1 cellular context compared by ENCODE assay signal in the genomic region with DNA sequence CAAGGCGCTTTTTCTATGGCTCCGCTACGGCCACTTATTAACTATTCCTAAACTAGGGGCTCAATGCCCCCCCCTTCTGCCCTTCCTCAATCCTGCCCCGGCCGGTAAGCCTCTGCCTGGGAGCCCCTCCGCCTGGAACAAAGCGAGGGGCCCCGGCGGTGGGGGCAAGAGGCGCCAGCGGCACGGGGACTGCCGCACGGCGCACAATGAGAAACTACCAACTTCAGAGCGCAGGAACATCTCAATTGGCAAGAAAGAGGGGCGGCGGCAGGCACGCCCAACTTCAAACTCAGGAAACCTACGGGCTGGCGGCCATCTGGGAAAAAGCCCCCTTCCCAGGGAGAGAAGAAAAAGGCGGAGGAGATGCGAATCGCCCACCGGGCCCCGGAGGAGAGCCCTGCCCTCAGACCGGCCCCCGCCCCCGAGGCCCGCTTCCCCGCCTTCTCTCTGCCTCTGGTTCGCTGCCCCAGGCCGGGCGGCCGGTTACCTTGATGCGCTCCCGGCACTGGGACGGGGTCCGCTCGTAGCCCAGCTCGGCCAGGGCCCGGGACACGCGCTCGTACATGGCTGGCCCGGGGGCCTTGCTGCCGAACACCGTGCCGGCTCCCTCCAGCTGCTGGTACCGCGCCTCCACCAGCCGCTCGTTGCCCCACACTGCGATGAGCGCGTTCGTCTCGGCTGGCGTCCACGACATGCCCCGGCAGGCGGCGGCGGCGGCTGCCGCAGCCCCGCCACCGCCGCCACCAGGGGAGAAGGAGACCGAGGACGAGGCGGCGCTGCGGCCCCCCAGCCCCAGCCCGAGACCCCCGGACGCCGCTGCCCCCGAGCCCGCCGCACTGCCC.
TF ChIP-seq lines count a peak whose summit lies in the region.

No MANE protein-coding gene starts in this region.

TF ChIP-seq in GM23338, 12 proteins besides CTCF, POLR2A, EP300 and RAD21:
- no peak for TF ChIP-seq NANOG (IDR thresholded peaks at IDR 0.05; ENCODE audit: borderline replicate concordance)
- TF ChIP-seq ZNF331 (CRISPR knock-in tag; IDR thresholded peaks at IDR 0.05; ENCODE audit: low read depth), result no peak
- TF ChIP-seq, protein P1, sequence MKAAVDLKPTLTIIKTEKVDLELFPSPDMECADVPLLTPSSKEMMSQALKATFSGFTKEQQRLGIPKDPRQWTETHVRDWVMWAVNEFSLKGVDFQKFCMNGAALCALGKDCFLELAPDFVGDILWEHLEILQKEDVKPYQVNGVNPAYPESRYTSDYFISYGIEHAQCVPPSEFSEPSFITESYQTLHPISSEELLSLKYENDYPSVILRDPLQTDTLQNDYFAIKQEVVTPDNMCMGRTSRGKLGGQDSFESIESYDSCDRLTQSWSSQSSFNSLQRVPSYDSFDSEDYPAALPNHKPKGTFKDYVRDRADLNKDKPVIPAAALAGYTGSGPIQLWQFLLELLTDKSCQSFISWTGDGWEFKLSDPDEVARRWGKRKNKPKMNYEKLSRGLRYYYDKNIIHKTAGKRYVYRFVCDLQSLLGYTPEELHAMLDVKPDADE (IDR thresholded peaks at IDR 0.05), result no peak
- TF ChIP-seq ZNF114 (CRISPR knock-in tag; IDR thresholded peaks at IDR 0.05), result no peak
- no peak for TF ChIP-seq JUNB (IDR thresholded peaks at IDR 0.05; ENCODE audit: unreplicated experiment)
- no peak for TF ChIP-seq STAT1 (IDR thresholded peaks at IDR 0.05; ENCODE audit: unreplicated experiment)
- TF ChIP-seq REST (IDR thresholded peaks at IDR 0.05; ENCODE audit: unreplicated experiment), result no peak
- no peak for TF ChIP-seq EZH2 (IDR thresholded peaks at IDR 0.05; ENCODE audit: low read depth, unreplicated experiment)
- TF ChIP-seq EZH2phosphoT487 (IDR thresholded peaks at IDR 0.05; ENCODE audit: unreplicated experiment), result no peak
- TF ChIP-seq, protein P2, sequence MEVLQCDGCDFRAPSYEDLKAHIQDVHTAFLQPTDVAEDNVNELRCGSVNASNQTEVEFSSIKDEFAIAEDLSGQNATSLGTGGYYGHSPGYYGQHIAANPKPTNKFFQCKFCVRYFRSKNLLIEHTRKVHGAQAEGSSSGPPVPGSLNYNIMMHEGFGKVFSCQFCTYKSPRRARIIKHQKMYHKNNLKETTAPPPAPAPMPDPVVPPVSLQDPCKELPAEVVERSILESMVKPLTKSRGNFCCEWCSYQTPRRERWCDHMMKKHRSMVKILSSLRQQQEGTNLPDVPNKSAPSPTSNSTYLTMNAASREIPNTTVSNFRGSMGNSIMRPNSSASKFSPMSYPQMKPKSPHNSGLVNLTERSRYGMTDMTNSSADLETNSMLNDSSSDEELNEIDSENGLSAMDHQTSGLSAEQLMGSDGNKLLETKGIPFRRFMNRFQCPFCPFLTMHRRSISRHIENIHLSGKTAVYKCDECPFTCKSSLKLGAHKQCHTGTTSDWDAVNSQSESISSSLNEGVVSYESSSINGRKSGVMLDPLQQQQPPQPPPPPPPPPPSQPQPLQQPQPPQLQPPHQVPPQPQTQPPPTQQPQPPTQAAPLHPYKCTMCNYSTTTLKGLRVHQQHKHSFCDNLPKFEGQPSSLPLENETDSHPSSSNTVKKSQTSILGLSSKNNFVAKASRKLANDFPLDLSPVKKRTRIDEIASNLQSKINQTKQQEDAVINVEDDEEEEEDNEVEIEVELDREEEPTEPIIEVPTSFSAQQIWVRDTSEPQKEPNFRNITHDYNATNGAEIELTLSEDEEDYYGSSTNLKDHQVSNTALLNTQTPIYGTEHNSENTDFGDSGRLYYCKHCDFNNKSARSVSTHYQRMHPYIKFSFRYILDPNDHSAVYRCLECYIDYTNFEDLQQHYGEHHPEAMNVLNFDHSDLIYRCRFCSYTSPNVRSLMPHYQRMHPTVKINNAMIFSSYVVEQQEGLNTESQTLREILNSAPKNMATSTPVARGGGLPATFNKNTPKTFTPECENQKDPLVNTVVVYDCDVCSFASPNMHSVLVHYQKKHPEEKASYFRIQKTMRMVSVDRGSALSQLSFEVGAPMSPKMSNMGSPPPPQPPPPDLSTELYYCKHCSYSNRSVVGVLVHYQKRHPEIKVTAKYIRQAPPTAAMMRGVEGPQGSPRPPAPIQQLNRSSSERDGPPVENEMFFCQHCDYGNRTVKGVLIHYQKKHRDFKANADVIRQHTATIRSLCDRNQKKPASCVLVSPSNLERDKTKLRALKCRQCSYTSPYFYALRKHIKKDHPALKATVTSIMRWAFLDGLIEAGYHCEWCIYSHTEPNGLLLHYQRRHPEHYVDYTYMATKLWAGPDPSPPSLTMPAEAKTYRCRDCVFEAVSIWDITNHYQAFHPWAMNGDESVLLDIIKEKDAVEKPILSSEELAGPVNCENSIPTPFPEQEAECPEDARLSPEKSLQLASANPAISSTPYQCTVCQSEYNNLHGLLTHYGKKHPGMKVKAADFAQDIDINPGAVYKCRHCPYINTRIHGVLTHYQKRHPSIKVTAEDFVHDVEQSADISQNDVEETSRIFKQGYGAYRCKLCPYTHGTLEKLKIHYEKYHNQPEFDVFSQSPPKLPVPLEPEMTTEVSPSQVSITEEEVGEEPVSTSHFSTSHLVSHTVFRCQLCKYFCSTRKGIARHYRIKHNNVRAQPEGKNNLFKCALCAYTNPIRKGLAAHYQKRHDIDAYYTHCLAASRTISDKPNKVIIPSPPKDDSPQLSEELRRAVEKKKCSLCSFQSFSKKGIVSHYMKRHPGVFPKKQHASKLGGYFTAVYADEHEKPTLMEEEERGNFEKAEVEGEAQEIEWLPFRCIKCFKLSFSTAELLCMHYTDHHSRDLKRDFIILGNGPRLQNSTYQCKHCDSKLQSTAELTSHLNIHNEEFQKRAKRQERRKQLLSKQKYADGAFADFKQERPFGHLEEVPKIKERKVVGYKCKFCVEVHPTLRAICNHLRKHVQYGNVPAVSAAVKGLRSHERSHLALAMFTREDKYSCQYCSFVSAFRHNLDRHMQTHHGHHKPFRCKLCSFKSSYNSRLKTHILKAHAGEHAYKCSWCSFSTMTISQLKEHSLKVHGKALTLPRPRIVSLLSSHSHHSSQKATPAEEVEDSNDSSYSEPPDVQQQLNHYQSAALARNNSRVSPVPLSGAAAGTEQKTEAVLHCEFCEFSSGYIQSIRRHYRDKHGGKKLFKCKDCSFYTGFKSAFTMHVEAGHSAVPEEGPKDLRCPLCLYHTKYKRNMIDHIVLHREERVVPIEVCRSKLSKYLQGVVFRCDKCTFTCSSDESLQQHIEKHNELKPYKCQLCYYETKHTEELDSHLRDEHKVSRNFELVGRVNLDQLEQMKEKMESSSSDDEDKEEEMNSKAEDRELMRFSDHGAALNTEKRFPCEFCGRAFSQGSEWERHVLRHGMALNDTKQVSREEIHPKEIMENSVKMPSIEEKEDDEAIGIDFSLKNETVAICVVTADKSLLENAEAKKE (CRISPR knock-in tag; IDR thresholded peaks at IDR 0.05), result no peak
- no peak for TF ChIP-seq POLR2AphosphoS5 (IDR thresholded peaks at IDR 0.05; ENCODE audit: low read depth)
- TF ChIP-seq CREB1 (CRISPR knock-in tag; IDR thresholded peaks at IDR 0.05; ENCODE audit: low read depth), result no peak
